Comparison of ENCODE assay signal across 10 cellular contexts in genomic region chr7:75971961-75972763, GRCh38. TPM values are rescaled to one million over a fixed set of nuclear protein-coding genes. Genes with fewer than 3 reads are reported as not detected.
A peak's percentile ranks its signal among the peaks of the same experiment; 100 is the strongest.
DNase-seq lines count a peak whose midpoint lies in the region; ATAC-seq and TF ChIP-seq lines count a peak whose summit lies in the region.
"Had no signal": no experiment of that assay in that cellular context is flagged by ENCODE, and none has a peak within 500 bp of the region (broad histone marks: within the 10 kb centered on the region; RNA-seq: fewer than 3 reads in every experiment).

No MANE protein-coding gene starts in this region.

- H3K4me3 ChIP-seq in WERI-Rb-1 (ENCODE audit: low read depth, low read length) (no peak overlapping the region), hepatocyte (no peak overlapping the region), stomach (no peak overlapping the region)
- H3K4me3 ChIP-seq: ascending aorta had no signal

- no peaks in the 10 kb centered on the region for H3K9me2 ChIP-seq in hepatocyte (replicated peaks; ENCODE audit: insufficient read depth)

- H3K9me3 ChIP-seq in WERI-Rb-1 (ENCODE audit: severe bottlenecking) (no peaks in the 10 kb centered on the region), hepatocyte (ENCODE audit: low read depth) (no peaks in the 10 kb centered on the region), stomach (no peaks in the 10 kb centered on the region)
- H3K9me3 ChIP-seq: ascending aorta had no signal

- peaks cover 4% of the 10 kb centered on the region; the same call in 1 of the 2 replicates for H3K36me3 ChIP-seq in WERI-Rb-1
- H3K36me3 ChIP-seq in hepatocyte (replicated peaks; ENCODE audit: insufficient read depth, low read depth): no peaks in the 10 kb centered on the region
- peaks cover 9 to 59% (median 39%) of the 10 kb centered on the region in 4 donors for H3K36me3 ChIP-seq in stomach

- H2AFZ ChIP-seq in hepatocyte: no peak overlapping the region

- no peaks in the 10 kb centered on the region for H3K79me2 ChIP-seq in hepatocyte

- TF ChIP-seq CTCF in WERI-Rb-1 (IDR thresholded peaks at IDR 0.05; ENCODE audit: low read depth, low read length): peak; percentile 42; the same call in 1 of the 2 replicates
- TF ChIP-seq CTCF in hepatocyte (IDR thresholded peaks at IDR 0.05; ENCODE audit: poor library complexity): no peak
- TF ChIP-seq CTCF in stomach (IDR thresholded peaks at IDR 0.05): peak in 1 of 7 experiments; percentile 10

- TF ChIP-seq EP300 in stomach (IDR thresholded peaks at IDR 0.05): no peak

- no peaks in the 10 kb centered on the region for H4K20me1 ChIP-seq in hepatocyte (ENCODE audit: insufficient read depth, poor library complexity, severe bottlenecking)

- no peak for ATAC-seq in GM19397 (IDR thresholded peaks at IDR 0.05; ENCODE audit: unreplicated experiment)
- no peak for ATAC-seq in HG02970 (IDR thresholded peaks at IDR 0.05; ENCODE audit: low FRiP score, unreplicated experiment)

- no peak overlapping the region for H3K4me2 ChIP-seq in hepatocyte

- TF ChIP-seq POLR2A in stomach (IDR thresholded peaks at IDR 0.05): no peak

- H3K27me3 ChIP-seq in WERI-Rb-1 (ENCODE audit: insufficient read depth, low read depth, severe bottlenecking): no peaks in the 10 kb centered on the region
- H3K27me3 ChIP-seq in hepatocyte: no peaks in the 10 kb centered on the region
- H3K27me3 ChIP-seq in stomach: no peaks in the 10 kb centered on the region
- H3K27me3 ChIP-seq: ascending aorta had no signal

- H3K27ac ChIP-seq in WERI-Rb-1: no peak overlapping the region
- H3K27ac ChIP-seq in hepatocyte: peak overlapping the region; percentile 43
- peak overlapping the region in 4 of 5 donors; percentile 45 to 67 (median 57) for H3K27ac ChIP-seq in stomach
- H3K27ac ChIP-seq: ascending aorta had no signal

- DNase-seq in DMS53 (lab: John Stamatoyannopoulos, UW) (peak; percentile 55), DMS53 treated with DMSO at 0.1 percent for 48 hours (lab: John Stamatoyannopoulos, UW; ENCODE audit: unreplicated experiment) (no peak), WERI-Rb-1 (no peak), hepatocyte (ENCODE audit: low spot score) (no peak), stomach (no peak), posterior cingulate gyrus (no peak)
- DNase-seq: 8988T had no signal

- H3K4me1 ChIP-seq in hepatocyte (ENCODE audit: insufficient read depth) (peaks cover 4% of the 10 kb centered on the region), stomach (peaks cover 26 to 46% (median 38%) of the 10 kb centered on the region in 4 donors)

- intact Hi-C loops in stomach (cut with DNase I; ENCODE audit: low total_unique reads): no loop called here
- intact Hi-C loops in posterior cingulate gyrus (cut with DNase I): no loop called here

- WGBS in hepatocyte (ENCODE audit: low lambda C conversion rate, missing lambda C conversion rate): 76% methylated on average over 19 of the region's 19 CpGs
- 65 to 78% (median 72%) methylated on average over 19 of the region's 19 CpGs for WGBS in stomach, 5 donors

RNA-seq across cellular contexts. Expression of gene TMEM120A, which starts 22.2 kb away (rescaled TPM):
- total RNA-seq in hepatocyte: 40.6 and 50.7 TPM in 2 replicates
- 91.1 and 99.5 TPM in 2 replicates for polyA plus RNA-seq in hepatocyte
- 10 to 100 TPM in 4 of 5 donors, 1 to 10 TPM in 1; 4.1 to 75.3 (median 24.2) TPM for total RNA-seq in stomach
- polyA plus RNA-seq in stomach: 10 to 100 TPM; 53.6 to 78.6 (median 68.3) TPM

RNA-seq across cellular contexts. Expression of gene POR, which starts 57.2 kb away (rescaled TPM):
- total RNA-seq in hepatocyte (102 and 106 TPM in 2 replicates), stomach (100 to 1,000 TPM in 1 of 5 donors, 10 to 100 TPM in 4; 36.2 to 304 (median 78.0) TPM)
- polyA plus RNA-seq in hepatocyte (212 and 220 TPM in 2 replicates), stomach (10 to 100 TPM; 30.4 to 88.6 (median 42.0) TPM)
